Comparison of ENCODE assay signal across 1 cellular context in genomic region chr1:91441980-91442379, GRCh38. TPM values are rescaled to one million over a fixed set of nuclear protein-coding genes. Genes with fewer than 3 reads are reported as not detected.
"Had no signal": no experiment of that assay in that cellular context is flagged by ENCODE, and none has a peak within 500 bp of the region (broad histone marks: within the 10 kb centered on the region; RNA-seq: fewer than 3 reads in every experiment).

No MANE protein-coding gene starts in this region.

RNA-seq across cellular contexts. Expression of gene HFM1, which starts 37.3 kb away (rescaled TPM):
- total RNA-seq: HFFc6 had no signal
